In genomic region chr2:241638063-241638660, GRCh38 we compare ENCODE assay signal across 1 cellular context.
TF ChIP-seq lines count a peak whose summit lies in the region.

No MANE protein-coding gene starts in this region.

TF ChIP-seq in SK-N-SH treated with all-trans-retinoic acid at 6 μM for 48 hours, 23 proteins besides CTCF, POLR2A, EP300 and RAD21 (continued from another document):
- TF ChIP-seq TSHZ2 (CRISPR knock-in tag; IDR thresholded peaks at IDR 0.05) (no peak), PPARA (CRISPR knock-in tag; IDR thresholded peaks at IDR 0.05; ENCODE audit: borderline replicate concordance) (no peak), PATZ1 (CRISPR knock-in tag; IDR thresholded peaks at IDR 0.05; ENCODE audit: borderline replicate concordance) (no peak), BACH2 (CRISPR knock-in tag; IDR thresholded peaks at IDR 0.05; ENCODE audit: borderline replicate concordance) (no peak), ZNF70 (CRISPR knock-in tag; IDR thresholded peaks at IDR 0.05) (no peak)
